ENCODE assay signal across 30 cellular contexts in genomic region chr5:148846930-148847329, GRCh38. TPM values are rescaled to one million over a fixed set of nuclear protein-coding genes. Genes with fewer than 3 reads are reported as not detected.
DNase-seq lines count a peak whose midpoint lies in the region; ATAC-seq, FAIRE-seq and TF ChIP-seq lines count a peak whose summit lies in the region.
"Had no signal": no experiment of that assay in that cellular context is flagged by ENCODE, and none has a peak within 500 bp of the region (broad histone marks: within the 10 kb centered on the region; RNA-seq: fewer than 3 reads in every experiment).

No MANE protein-coding gene starts in this region.

- H3K36me3 ChIP-seq in astrocyte (ENCODE audit: insufficient read depth, low read length), result no peaks in the 10 kb centered on the region
- no peaks in the 10 kb centered on the region for H3K36me3 ChIP-seq in uterus
- H3K36me3 ChIP-seq: BE2C, heart left ventricle, sigmoid colon, transverse colon had no signal

- H3K4me1 ChIP-seq in astrocyte (ENCODE audit: insufficient read depth, low read length) (peaks cover 12% of the 10 kb centered on the region), uterus (no peaks in the 10 kb centered on the region)
- H3K4me1 ChIP-seq: BE2C, sigmoid colon had no signal

- no peak overlapping the region for H3K9ac ChIP-seq in astrocyte (ENCODE audit: low read length)

- peak; percentile 46 for DNase-seq in HFFc6
- peak; percentile 22 for DNase-seq in RKO (ENCODE audit: low spot score)
- peak; percentile 19 for DNase-seq in astrocyte (ENCODE audit: low read depth)
- no peak for DNase-seq in natural killer cell treated with Interleukin-12 subunit alpha and Interleukin-12 subunit beta and Interleukin-15 and Interleukin-18, amount 100 ng/mL, for 72 hours (ENCODE audit: low spot score)
- DNase-seq in NCI-H146 treated with DMSO at 0.1 percent for 48 hours (lab: John Stamatoyannopoulos, UW; ENCODE audit: unreplicated experiment), result no peak
- no peak for DNase-seq in uterus
- DNase-seq: activated CD4-positive, alpha-beta T cell treated with anti-CD3 and anti-CD28 coated beads for 4 hours; activated CD8-positive, alpha-beta T cell treated with anti-CD3 and anti-CD28 coated beads, Interleukin-2, amount 10 ng/mL, durations not matched to agents 7 days and 5 days; aorta; BE2C; caudate nucleus; DMS153; effector memory CD8-positive, alpha-beta T cell; heart left ventricle; kidney; naive B cell; NCI-H2081; NCI-H345; occipital lobe; psoas muscle; SIG-M5; sigmoid colon; stimulated activated CD4-positive, alpha-beta T cell treated with anti-CD3 and anti-CD28 coated beads, Interleukin-4, amount 100 ng/mL, for 1 hour; SW 1271; transverse colon had no signal

- no peak for FAIRE-seq in astrocyte (lab: Jason Lieb, UNC)
- FAIRE-seq: G401.6 had no signal

- TF ChIP-seq CTCF in HFFc6 (IDR thresholded peaks at IDR 0.05) (no peak), astrocyte (IDR thresholded peaks at IDR 0.05; ENCODE audit: insufficient read depth, low read depth, low read length) (no peak), uterus (IDR thresholded peaks at IDR 0.05) (no peak)

- H3K79me2 ChIP-seq in astrocyte (ENCODE audit: insufficient read depth, low read length), result no peaks in the 10 kb centered on the region

- no peaks in the 10 kb centered on the region for H3K9me3 ChIP-seq in astrocyte (ENCODE audit: insufficient read depth, low read depth, low read length)
- no peaks in the 10 kb centered on the region for H3K9me3 ChIP-seq in uterus
- H3K9me3 ChIP-seq: BE2C, heart left ventricle, psoas muscle, sigmoid colon, transverse colon had no signal

- ATAC-seq in natural killer cell treated with Interleukin-12 subunit alpha and Interleukin-12 subunit beta and Interleukin-15 and Interleukin-18, amount 100 ng/mL, for 72 hours, result no peak
- ATAC-seq in HG02885 (IDR thresholded peaks at IDR 0.05; ENCODE audit: poor library complexity, unreplicated experiment) (no peak), HG02870 (IDR thresholded peaks at IDR 0.05; ENCODE audit: unreplicated experiment) (no peak)
- ATAC-seq: activated CD8-positive, alpha-beta T cell treated with anti-CD3 and anti-CD28 coated beads, Interleukin-2, amount 10 ng/mL, durations not matched to agents 7 days and 5 days; activated naive CD4-positive, alpha-beta T cell treated with anti-CD3 and anti-CD28 coated beads, Interleukin-2, amount 50 U/mL, for 72 hours; effector memory CD8-positive, alpha-beta T cell; heart left ventricle; psoas muscle had no signal

- H4K20me1 ChIP-seq in astrocyte (ENCODE audit: insufficient read depth, low read length), result no peaks in the 10 kb centered on the region

- no peak for TF ChIP-seq POLR2A in uterus (IDR thresholded peaks at IDR 0.05)

- intact Hi-C loops in uterus (cut with DNase I; ENCODE audit: low total_unique reads), result no loop called here

- 0 out of 2 replicates have a peak, but pooled peaks cover 6% of the 10 kb centered on the region for H3K36me3 Mint-ChIP-seq in HFFc6 (ENCODE audit: low read depth)
- H3K36me3 Mint-ChIP-seq in astrocyte (ENCODE audit: low read depth, unreplicated experiment), result peaks cover 2% of the 10 kb centered on the region
- H3K36me3 Mint-ChIP-seq in natural killer cell treated with Interleukin-12 subunit alpha and Interleukin-12 subunit beta and Interleukin-15 and Interleukin-18, amount 100 ng/mL, for 72 hours, result peaks cover 6% of the 10 kb centered on the region
- H3K36me3 Mint-ChIP-seq: mesothelial cell of epicardium had no signal

- no peak overlapping the region for H2AFZ ChIP-seq in astrocyte (ENCODE audit: low read depth, low read length)

- H3K27me3 ChIP-seq in astrocyte (ENCODE audit: insufficient read depth, low read length), result no peaks in the 10 kb centered on the region
- H3K27me3 ChIP-seq in uterus, result no peaks in the 10 kb centered on the region
- H3K27me3 ChIP-seq: BE2C, heart left ventricle, sigmoid colon, transverse colon had no signal

- H3K4me3 ChIP-seq in astrocyte (ENCODE audit: insufficient read depth, low read depth, low read length) (no peak overlapping the region), uterus (no peak overlapping the region)
- H3K4me3 ChIP-seq: heart left ventricle, psoas muscle, sigmoid colon, transverse colon had no signal

- H3K4me1 Mint-ChIP-seq in HFFc6 (ENCODE audit: low read depth) (peaks cover 57% of the 10 kb centered on the region), astrocyte (ENCODE audit: low read depth, unreplicated experiment) (peaks cover 14% of the 10 kb centered on the region)
- H3K4me1 Mint-ChIP-seq in natural killer cell treated with Interleukin-12 subunit alpha and Interleukin-12 subunit beta and Interleukin-15 and Interleukin-18, amount 100 ng/mL, for 72 hours (ENCODE audit: low read depth in 2 of 2), result peaks cover 77 to 88% of the 10 kb centered on the region in 2 donors
- H3K4me1 Mint-ChIP-seq: mesothelial cell of epicardium had no signal

- H3K9me3 Mint-ChIP-seq in HFFc6 (no peaks in the 10 kb centered on the region), astrocyte (ENCODE audit: unreplicated experiment) (peaks cover 2% of the 10 kb centered on the region)
- peaks cover 3% of the 10 kb centered on the region for H3K9me3 Mint-ChIP-seq in natural killer cell treated with Interleukin-12 subunit alpha and Interleukin-12 subunit beta and Interleukin-15 and Interleukin-18, amount 100 ng/mL, for 72 hours
- H3K9me3 Mint-ChIP-seq: mesothelial cell of epicardium had no signal

- H3K27me3 Mint-ChIP-seq in HFFc6 (ENCODE audit: insufficient read depth) (no peaks in the 10 kb centered on the region; the same call in 1 of the 2 replicates), astrocyte (ENCODE audit: low read depth, unreplicated experiment) (no peaks in the 10 kb centered on the region)
- H3K27me3 Mint-ChIP-seq in natural killer cell treated with Interleukin-12 subunit alpha and Interleukin-12 subunit beta and Interleukin-15 and Interleukin-18, amount 100 ng/mL, for 72 hours, result no peaks in the 10 kb centered on the region
- H3K27me3 Mint-ChIP-seq: effector memory CD8-positive, alpha-beta T cell; naive B cell had no signal

- H3K27ac ChIP-seq in astrocyte (ENCODE audit: low read depth, low read length) (no peak overlapping the region), uterus (no peak overlapping the region)
- H3K27ac ChIP-seq: psoas muscle, sigmoid colon, transverse colon had no signal

- no peak overlapping the region for H3K4me2 ChIP-seq in astrocyte (ENCODE audit: low read length)

- H3K27ac Mint-ChIP-seq in HFFc6 (no peak overlapping the region), astrocyte (ENCODE audit: unreplicated experiment) (no peak overlapping the region)
- peak overlapping the region; percentile 87 to 90 for H3K27ac Mint-ChIP-seq in natural killer cell treated with Interleukin-12 subunit alpha and Interleukin-12 subunit beta and Interleukin-15 and Interleukin-18, amount 100 ng/mL, for 72 hours
- H3K27ac Mint-ChIP-seq: mesothelial cell of epicardium, naive B cell had no signal

- H3K4me3 Mint-ChIP-seq in HFFc6, result no peak overlapping the region
- H3K4me3 Mint-ChIP-seq in astrocyte (ENCODE audit: unreplicated experiment), result no peak overlapping the region
- H3K4me3 Mint-ChIP-seq in natural killer cell treated with Interleukin-12 subunit alpha and Interleukin-12 subunit beta and Interleukin-15 and Interleukin-18, amount 100 ng/mL, for 72 hours, result peak overlapping the region; percentile 38
- H3K4me3 Mint-ChIP-seq: activated CD8-positive, alpha-beta T cell treated with anti-CD3 and anti-CD28 coated beads, Interleukin-2, amount 10 ng/mL, durations not matched to agents 7 days and 5 days; mesothelial cell of epicardium; naive B cell had no signal

RNA-seq across cellular contexts. Expression of gene ADRB2, which starts 20.5 kb away (rescaled TPM):
- 1 to 10 TPM; 2.0 to 4.0 (median 3.7) TPM for total RNA-seq in HFFc6 (2021; fragmentation: NEBNext Ultra II Directional; extraction: Animal tissue kit (Norgen Biotek cat#: 25700))
- total RNA-seq in astrocyte, result 0.62 and 0.64 TPM in 2 replicates
- total RNA-seq in natural killer cell treated with Interleukin-12 subunit alpha and Interleukin-12 subunit beta and Interleukin-15 and Interleukin-18, amount 100 ng/mL, for 72 hours, result 1 to 10 TPM; 3.8 to 4.4 TPM
- 1 to 10 TPM; 2.2 to 9.2 (median 3.0) TPM for total RNA-seq in uterus

Comparison
In these comparisons a context has a peak if more than half of its experiments do, and no peak if none do; other contexts are left out.
1. DNase-seq: peak in HFFc6 (single experiment), RKO (single experiment) and astrocyte (single experiment); none in natural killer cell treated with Interleukin-12 subunit alpha and Interleukin-12 subunit beta and Interleukin-15 and Interleukin-18, amount 100 ng/mL, for 72 hours (single experiment), NCI-H146 treated with DMSO at 0.1 percent for 48 hours (single experiment) and uterus (0 of 2).
2. H3K27ac Mint-ChIP-seq: peak in natural killer cell treated with Interleukin-12 subunit alpha and Interleukin-12 subunit beta and Interleukin-15 and Interleukin-18, amount 100 ng/mL, for 72 hours (2 of 2); none in HFFc6 (single experiment) and astrocyte (single experiment).